ENCODE assay signal across 9 cellular contexts in genomic region chr10:80046629-80047441, GRCh38. TPM values are rescaled to one million over a fixed set of nuclear protein-coding genes. Genes with fewer than 3 reads are reported as not detected.
DNase-seq lines count a peak whose midpoint lies in the region; ATAC-seq, FAIRE-seq and TF ChIP-seq lines count a peak whose summit lies in the region.
"Had no signal": no experiment of that assay in that cellular context is flagged by ENCODE, and none has a peak within 500 bp of the region (broad histone marks: within the 10 kb centered on the region; RNA-seq: fewer than 3 reads in every experiment).

No MANE protein-coding gene starts in this region.

- no peak overlapping the region for H3K4me3 ChIP-seq in PC-9
- no peak overlapping the region for H3K4me3 ChIP-seq in fibroblast of the aortic adventitia (ENCODE audit: low read depth, low read length)
- H3K4me3 ChIP-seq: SK-N-MC had no signal

- DNase-seq in CD1c-positive myeloid dendritic cell (ENCODE audit: extremely low spot score) (peak; percentile 78), GM19239 (ENCODE audit: insufficient read length, low spot score) (peak; percentile 36), PC-9 (peak; percentile 41 to 83), fibroblast of the aortic adventitia (ENCODE audit: low read depth) (peak; percentile 66), non-pigmented ciliary epithelial cell (ENCODE audit: low read depth) (peak; percentile 20), substantia nigra (lab: John Stamatoyannopoulos, UW) (peak in 40 of 49 donors; percentile 5 to 77 (median 53))
- DNase-seq in activated T-cell treated with anti-CD3 and anti-CD28 coated beads, Interleukin-2, amount 50 U/mL, for 72 hours: peak; percentile 72 to 82

- no peak overlapping the region for H3K4me2 ChIP-seq in PC-9

- H3K27me3 ChIP-seq in PC-9 (ENCODE audit: insufficient read depth, low read depth): no peaks in the 10 kb centered on the region

- FAIRE-seq in GM19239 (lab: Jason Lieb, UNC): no peak

- H3F3A ChIP-seq in PC-9 (ENCODE audit: insufficient read depth, low read depth): no peaks in the 10 kb centered on the region

- H2AFZ ChIP-seq in PC-9: no peak overlapping the region

- no peaks in the 10 kb centered on the region for H3K9me2 ChIP-seq in PC-9 (ENCODE audit: insufficient read depth)

- H3K4me3 Mint-ChIP-seq in activated T-cell treated with anti-CD3 and anti-CD28 coated beads, Interleukin-2, amount 50 U/mL, for 72 hours: no peak overlapping the region

- H3K4me1 Mint-ChIP-seq in activated T-cell treated with anti-CD3 and anti-CD28 coated beads, Interleukin-2, amount 50 U/mL, for 72 hours (ENCODE audit: low read depth): peaks cover 5% of the 10 kb centered on the region

- TF ChIP-seq CTCF in PC-9 (conservative IDR thresholded peaks at IDR 0.05) (peak; percentile 99), fibroblast of the aortic adventitia (IDR thresholded peaks at IDR 0.05; ENCODE audit: insufficient read depth, low read length) (peak; percentile 89)

- H3K9me3 Mint-ChIP-seq in activated T-cell treated with anti-CD3 and anti-CD28 coated beads, Interleukin-2, amount 50 U/mL, for 72 hours: no peaks in the 10 kb centered on the region

- peak; percentile 70 for ATAC-seq in HG03460 (IDR thresholded peaks at IDR 0.05; ENCODE audit: unreplicated experiment)
- peak; percentile 83 to 84 for ATAC-seq in activated T-cell treated with anti-CD3 and anti-CD28 coated beads, Interleukin-2, amount 50 U/mL, for 72 hours (replicated peaks in 1 of 2)

- BruUV-seq in PC-9 (replicated peaks; lab: Mats Ljungman, UMichigan): no TSS peak

- no peak overlapping the region for H3K27ac ChIP-seq in PC-9
- no peak overlapping the region for H3K27ac ChIP-seq in substantia nigra (ENCODE audit: low read depth, low read length, poor library complexity, severe bottlenecking)
- H3K27ac ChIP-seq: SK-N-MC had no signal

- H3K36me3 Mint-ChIP-seq in activated T-cell treated with anti-CD3 and anti-CD28 coated beads, Interleukin-2, amount 50 U/mL, for 72 hours (ENCODE audit: insufficient read depth in 2 of 2): no peaks in the 10 kb centered on the region

- no peaks in the 10 kb centered on the region for H3K79me2 ChIP-seq in PC-9 (ENCODE audit: low read depth)

- no peaks in the 10 kb centered on the region for H3K27me3 Mint-ChIP-seq in activated T-cell treated with anti-CD3 and anti-CD28 coated beads, Interleukin-2, amount 50 U/mL, for 72 hours (ENCODE audit: low read depth)

- POLR2A ChIA-PET in PC-9 (lab: Charles Lee; ENCODE audit: unreplicated experiment): interaction anchor here (0.6 kb wide), 2 partner anchors 329 to 446 kb away, joined by 4 to 5 read pairs; no protein-coding TSS in a partner anchor

- no peaks in the 10 kb centered on the region for H3K36me3 ChIP-seq in PC-9 (ENCODE audit: low read depth)

- H3K4me1 ChIP-seq in PC-9 (replicated peaks; ENCODE audit: insufficient read depth): no peaks in the 10 kb centered on the region

- no peaks in the 10 kb centered on the region for H3K9me3 ChIP-seq in PC-9 (ENCODE audit: insufficient read depth, low read depth)

- CTCF ChIA-PET in PC-9 (lab: Charles Lee): interaction anchor here (0.6 to 1.1 kb wide), 3 partner anchors 12 to 25 kb away, joined by 3 to 4 read pairs (median 3); no protein-coding TSS in a partner anchor

- no peak overlapping the region for H3K27ac Mint-ChIP-seq in activated T-cell treated with anti-CD3 and anti-CD28 coated beads, Interleukin-2, amount 50 U/mL, for 72 hours

- no peaks in the 10 kb centered on the region for H4K20me1 ChIP-seq in PC-9 (ENCODE audit: insufficient read depth)

- intact Hi-C loops in PC-9 (cut with micrococcal nuclease; ENCODE audit: unreplicated experiment): loop anchor here (5.0 kb wide), 4 partner anchors 95 to 510 kb away; partner anchors contain the start of gene SFTPA2

RNA-seq across cellular contexts. Expression of gene TMEM254, which starts 31.6 kb away (rescaled TPM):
- total RNA-seq in PC-9 (2021) (30.2 and 36.6 TPM in 2 replicates), fibroblast of the aortic adventitia (ENCODE audit: low replicate concordance) (2.9 and 11.2 TPM in 2 replicates)
- total RNA-seq in activated T-cell treated with anti-CD3 and anti-CD28 coated beads, Interleukin-2, amount 50 U/mL, for 72 hours: 10 to 100 TPM; 15.6 to 15.8 TPM

Comparison
In these comparisons a context has a peak if more than half of its experiments do, and no peak if none do; other contexts are left out.
1. DNase-seq: peak in every context shown above with its lines; median percentile 78 in CD1c-positive myeloid dendritic cell; 77 in activated T-cell treated with anti-CD3 and anti-CD28 coated beads, Interleukin-2, amount 50 U/mL, for 72 hours; 66 in fibroblast of the aortic adventitia; 62 in PC-9; 53 in substantia nigra; 36 in GM19239; 20 in non-pigmented ciliary epithelial cell.